Comparison of ENCODE assay signal across 8 cellular contexts in genomic region chr20:4795394-4795793, GRCh38. TPM values are rescaled to one million over a fixed set of nuclear protein-coding genes. Genes with fewer than 3 reads are reported as not detected.
DNase-seq lines count a peak whose midpoint lies in the region.

No MANE protein-coding gene starts in this region.

- peak overlapping the region; percentile 67 for H3K4me2 ChIP-seq in GM23248 (ENCODE audit: unreplicated experiment)
- no peak overlapping the region for H3K4me2 ChIP-seq in neuronal stem cell (ENCODE audit: insufficient read depth, low read length, poor library complexity, severe bottlenecking)

- no peak overlapping the region for H2BK120ac ChIP-seq in neuronal stem cell (ENCODE audit: low read depth, low read length)

- no peaks in the 10 kb centered on the region for H4K20me1 ChIP-seq in GM23248 (ENCODE audit: insufficient read depth)

- H2AFZ ChIP-seq in GM23248 (peak overlapping the region; percentile 12), neuronal stem cell (ENCODE audit: low read length) (no peak overlapping the region)

- POLR2A ChIA-PET in CD4-positive, alpha-beta memory T cell (lab: Charles Lee; ENCODE audit: partially characterized antibody) = interaction anchor here (4.2 kb wide), 1 partner anchor 15 kb away, joined by 30 read pairs; no protein-coding TSS in a partner anchor

- intact Hi-C loops in CD4-positive, alpha-beta memory T cell (cut with micrococcal nuclease) = no loop called here

- H2AK5ac ChIP-seq in neuronal stem cell (ENCODE audit: low read depth, low read length) = no peak overlapping the region

- no peaks in the 10 kb centered on the region for H3K9me3 ChIP-seq in CD4-positive, alpha-beta memory T cell (ENCODE audit: control insufficient read depth in 1 of 2, low read length in 2 of 2)
- no peaks in the 10 kb centered on the region for H3K9me3 ChIP-seq in GM23248 (ENCODE audit: low read depth)
- peaks cover 14% of the 10 kb centered on the region for H3K9me3 ChIP-seq in adipocyte (ENCODE audit: control insufficient read depth, low read length)
- peaks cover 0 to 5% of the 10 kb centered on the region in 2 donors for H3K9me3 ChIP-seq in neuronal stem cell (replicated peaks in 1 of 2; ENCODE audit: control insufficient read depth in 2 of 2, insufficient read depth in 1 of 2, low read depth in 1 of 2, low read length in 2 of 2)

- in situ Hi-C loops in GM23248 (cut with MboI) = no loop called here

- H3K4me1 Mint-ChIP-seq in CD4-positive, alpha-beta memory T cell = peaks cover 5 to 28% (median 13%) of the 10 kb centered on the region in 4 donors

- H3K36me3 Mint-ChIP-seq in CD4-positive, alpha-beta memory T cell = peaks cover 63 to 86% of the 10 kb centered on the region in 2 donors

- H2BK5ac ChIP-seq in neuronal stem cell (ENCODE audit: low read length) = no peak overlapping the region

- DNase-seq in CD4-positive, alpha-beta memory T cell = no peak
- DNase-seq in GM23248 (peak; percentile 91), NCI-H69 (lab: John Stamatoyannopoulos, UW) (peak; percentile 11), adipocyte (ENCODE audit: low read depth) (peak; percentile 70), neuronal stem cell (ENCODE audit: low spot score) (no peak), globus pallidus (ENCODE audit: low spot score) (no peak), NCI-H774 (lab: John Stamatoyannopoulos, UW) (no peak), NCI-H510A treated with DMSO at 0.1 percent for 48 hours (lab: John Stamatoyannopoulos, UW) (no peak)

- H3K4me1 ChIP-seq in CD4-positive, alpha-beta memory T cell (ENCODE audit: insufficient read depth, low read length) = peaks cover 8% of the 10 kb centered on the region
- H3K4me1 ChIP-seq in GM23248 (ENCODE audit: insufficient read depth) = peaks cover 10% of the 10 kb centered on the region
- H3K4me1 ChIP-seq in adipocyte (ENCODE audit: control insufficient read depth, insufficient read depth, low read length) = peaks cover 18% of the 10 kb centered on the region
- no peaks in the 10 kb centered on the region for H3K4me1 ChIP-seq in neuronal stem cell (ENCODE audit: control insufficient read depth in 2 of 2, insufficient read depth in 1 of 2, low read depth in 1 of 2, low read length in 2 of 2)

- H3K9ac ChIP-seq in GM23248 (peak overlapping the region; percentile 47), adipocyte (ENCODE audit: low read length) (peak overlapping the region; percentile 49), neuronal stem cell (ENCODE audit: low read depth, low read length, poor library complexity) (peak overlapping the region; percentile 10)

- peaks cover 5% of the 10 kb centered on the region; the same call in 1 of the 2 replicates for H3F3A ChIP-seq in GM23248 (ENCODE audit: insufficient read depth)

- no peak overlapping the region for H3K4me3 ChIP-seq in CD4-positive, alpha-beta memory T cell (ENCODE audit: low read length in 2 of 2)
- no peak overlapping the region for H3K4me3 ChIP-seq in GM23248
- H3K4me3 ChIP-seq in adipocyte (ENCODE audit: low read length) = peak overlapping the region; percentile 23
- H3K4me3 ChIP-seq in neuronal stem cell (ENCODE audit: low read length in 2 of 2) = no peak overlapping the region

- H3K14ac ChIP-seq in neuronal stem cell (ENCODE audit: low read length) = no peak overlapping the region

- 5 to 21% methylated on average over 2 of the region's 2 CpGs for WGBS in GM23248 (ENCODE audit: low coverage in 1 of 2, low lambda C conversion rate in 2 of 2, missing lambda C conversion rate in 2 of 2), 2 experiments
- WGBS in neuronal stem cell (ENCODE audit: extremely low coverage in 2 of 2, insufficient read length in 2 of 2, insufficient replicate concordance in 1 of 2), 2 donors = no CpG with 5 or more reads among the region's 2 CpGs

- H3K18ac ChIP-seq in neuronal stem cell (ENCODE audit: low read length) = no peak overlapping the region

- no peak overlapping the region for H3K4ac ChIP-seq in neuronal stem cell (ENCODE audit: low read length)

- peaks cover 0 to 2% (median 0%) of the 10 kb centered on the region in 8 donors for H3K9me3 Mint-ChIP-seq in CD4-positive, alpha-beta memory T cell

- peak overlapping the region; percentile 39 for H3K23ac ChIP-seq in neuronal stem cell (ENCODE audit: low read depth, low read length, poor library complexity)

- CTCF ChIA-PET in CD4-positive, alpha-beta memory T cell (lab: Charles Lee; ENCODE audit: partially characterized antibody) = interaction anchor here (2.4 to 2.7 kb wide), 2 partner anchors 16 to 306 kb away, joined by 9 to 10 read pairs; no protein-coding TSS in a partner anchor

- no peak overlapping the region for H3K27ac ChIP-seq in CD4-positive, alpha-beta memory T cell (ENCODE audit: low read depth, low read length)
- H3K27ac ChIP-seq in GM23248 (peak overlapping the region; percentile 56), neuronal stem cell (replicated peaks; ENCODE audit: low read length) (no peak overlapping the region)

- H3K36me3 ChIP-seq in CD4-positive, alpha-beta memory T cell (ENCODE audit: insufficient read depth, low read length) = peaks cover 78% of the 10 kb centered on the region
- H3K36me3 ChIP-seq in GM23248 (ENCODE audit: low read depth) (no peaks in the 10 kb centered on the region), adipocyte (ENCODE audit: control insufficient read depth, insufficient read depth, low read length, severe bottlenecking) (no peaks in the 10 kb centered on the region), neuronal stem cell (replicated peaks in 1 of 2; ENCODE audit: control insufficient read depth in 2 of 2, insufficient read depth in 2 of 2, low read length in 2 of 2) (peaks cover 25 to 98% of the 10 kb centered on the region in 2 donors)

- no peaks in the 10 kb centered on the region for H3K27me3 Mint-ChIP-seq in CD4-positive, alpha-beta memory T cell

- no peak overlapping the region for H3K4me3 Mint-ChIP-seq in CD4-positive, alpha-beta memory T cell

- H3K27me3 ChIP-seq in CD4-positive, alpha-beta memory T cell (ENCODE audit: insufficient read depth, low read length) = no peaks in the 10 kb centered on the region
- H3K27me3 ChIP-seq in GM23248 (replicated peaks; ENCODE audit: insufficient read depth) = no peaks in the 10 kb centered on the region
- no peaks in the 10 kb centered on the region for H3K27me3 ChIP-seq in adipocyte (replicated peaks; ENCODE audit: control insufficient read depth, insufficient read depth, low read length)
- H3K27me3 ChIP-seq in neuronal stem cell (ENCODE audit: control insufficient read depth in 3 of 3, insufficient read depth in 3 of 3, low read depth in 1 of 3, low read length in 3 of 3) = no peaks in the 10 kb centered on the region

- no peaks in the 10 kb centered on the region for H3K79me2 ChIP-seq in GM23248 (ENCODE audit: insufficient read depth)

- no peak overlapping the region for H4K91ac ChIP-seq in neuronal stem cell (ENCODE audit: low read depth, low read length, poor library complexity)

- H2BK12ac ChIP-seq in neuronal stem cell (ENCODE audit: low read length) = no peak overlapping the region

- H3K79me1 ChIP-seq in neuronal stem cell (ENCODE audit: low read depth, low read length) = no peaks in the 10 kb centered on the region

- H3K9me2 ChIP-seq in GM23248 (ENCODE audit: insufficient read depth) = no peaks in the 10 kb centered on the region

- H4K8ac ChIP-seq in neuronal stem cell (ENCODE audit: low read depth, low read length) = no peak overlapping the region

- H3K27ac Mint-ChIP-seq in CD4-positive, alpha-beta memory T cell = peak overlapping the region; percentile 35 to 90 (median 82)

- no peak overlapping the region for H2BK15ac ChIP-seq in neuronal stem cell (ENCODE audit: low read length)

RNA-seq across cellular contexts. Expression of gene RASSF2, which starts 28.0 kb away (rescaled TPM):
- total RNA-seq in CD4-positive, alpha-beta memory T cell = 10 to 100 TPM; 33.9 to 37.1 TPM
- 10 to 100 TPM; 35.2 to 46.0 TPM for polyA plus RNA-seq in CD4-positive, alpha-beta memory T cell
- total RNA-seq in GM23248 (2014; rRNA removed; shearing (Covaris generic)) = 8.3 and 8.4 TPM in 2 replicates
- 4.4 and 5.0 TPM in 2 replicates for polyA plus RNA-seq in GM23248 (2016; fragmentation: Nextera tagmentation; extraction: Ambion mirVana)
- polyA plus RNA-seq in neuronal stem cell (2013, experiment 1 of 2) = 12.6 TPM
- 12.9 TPM for polyA plus RNA-seq in neuronal stem cell (2013, experiment 2 of 2)

Comparison
In these comparisons a context has a peak if more than half of its experiments do, and no peak if none do; other contexts are left out.
1. DNase-seq: peak in GM23248 (single experiment), NCI-H69 (single experiment) and adipocyte (single experiment); none in CD4-positive, alpha-beta memory T cell (0 of 5), neuronal stem cell (single experiment), globus pallidus (single experiment), NCI-H774 (single experiment) and NCI-H510A treated with DMSO at 0.1 percent for 48 hours (single experiment).
2. Peak in every context shown above with its lines, with median percentiles within 50 percentile points of each other: H3K9ac ChIP-seq.